ENCODE assay signal across 14 cellular contexts in genomic region chr2:137000790-137001189, GRCh38.
"Had no signal": no experiment of that assay in that cellular context is flagged by ENCODE, and none has a peak within 500 bp of the region (broad histone marks: within the 10 kb centered on the region; RNA-seq: fewer than 3 reads in every experiment).

No MANE protein-coding gene starts in this region.

- H3K9me3 ChIP-seq: breast epithelium had no signal

- H3K27ac Mint-ChIP-seq: activated naive CD8-positive, alpha-beta T cell treated with anti-CD3 and anti-CD28 coated beads, Interleukin-2, amount 10 ng/mL, durations not matched to agents 7 days and 5 days; endodermal cell; mesothelial cell of epicardium; stimulated activated naive CD8-positive, alpha-beta T cell treated with anti-CD3 and anti-CD28 coated beads, Interleukin-15, Interleukin-2, amounts not matched to agents 100 ng/mL and 50 ng/mL, for 24 hours had no signal

- H3K27ac ChIP-seq: breast epithelium, hepatocyte had no signal

- H3K4me1 ChIP-seq: breast epithelium had no signal

- H3K36me3 Mint-ChIP-seq: activated naive CD8-positive, alpha-beta T cell treated with anti-CD3 and anti-CD28 coated beads, Interleukin-2, amount 10 ng/mL, durations not matched to agents 7 days and 5 days; mesothelial cell of epicardium had no signal

- DNase-seq: activated CD4-positive, alpha-beta T cell treated with anti-CD3 and anti-CD28 coated beads, Interleukin-2, amount 50 U/mL, for 4 hours; activated CD4-positive, CD25-positive, alpha-beta regulatory T cell treated with anti-CD3 and anti-CD28 coated beads, Interleukin-2, amount 50 U/mL, for 72 hours; activated gamma-delta T cell; activated naive CD8-positive, alpha-beta T cell treated with anti-CD3 and anti-CD28 coated beads, Interleukin-2, amount 10 ng/mL, durations not matched to agents 7 days and 5 days; activated T-cell treated with anti-CD3 and anti-CD28 coated beads, Interleukin-2, amount 50 U/mL, for 4 hours; anterior cingulate cortex; endodermal cell; kidney; stimulated activated CD4-positive, alpha-beta T cell treated with anti-CD3 and anti-CD28 coated beads, Interleukin-12 subunit alpha, Interleukin-12 subunit beta, amount 100 ng/mL, for 4 hours had no signal

- ATAC-seq: activated T-cell treated with anti-CD3 and anti-CD28 coated beads, Interleukin-2, amount 50 U/mL, for 4 hours had no signal

- H3K27me3 ChIP-seq: breast epithelium, hepatocyte had no signal

- H3K4me3 ChIP-seq: breast epithelium, hepatocyte had no signal

- H3K36me3 ChIP-seq: breast epithelium had no signal

- H3K9me3 Mint-ChIP-seq: activated naive CD8-positive, alpha-beta T cell treated with anti-CD3 and anti-CD28 coated beads, Interleukin-2, amount 10 ng/mL, durations not matched to agents 7 days and 5 days; activated T-cell treated with anti-CD3 and anti-CD28 coated beads, Interleukin-2, amount 50 U/mL, for 4 hours; endodermal cell; mesothelial cell of epicardium; neural crest cell; stimulated activated naive CD8-positive, alpha-beta T cell treated with anti-CD3 and anti-CD28 coated beads, Interleukin-15, Interleukin-2, amounts not matched to agents 100 ng/mL and 50 ng/mL, for 24 hours had no signal
